In the genomic region with DNA sequence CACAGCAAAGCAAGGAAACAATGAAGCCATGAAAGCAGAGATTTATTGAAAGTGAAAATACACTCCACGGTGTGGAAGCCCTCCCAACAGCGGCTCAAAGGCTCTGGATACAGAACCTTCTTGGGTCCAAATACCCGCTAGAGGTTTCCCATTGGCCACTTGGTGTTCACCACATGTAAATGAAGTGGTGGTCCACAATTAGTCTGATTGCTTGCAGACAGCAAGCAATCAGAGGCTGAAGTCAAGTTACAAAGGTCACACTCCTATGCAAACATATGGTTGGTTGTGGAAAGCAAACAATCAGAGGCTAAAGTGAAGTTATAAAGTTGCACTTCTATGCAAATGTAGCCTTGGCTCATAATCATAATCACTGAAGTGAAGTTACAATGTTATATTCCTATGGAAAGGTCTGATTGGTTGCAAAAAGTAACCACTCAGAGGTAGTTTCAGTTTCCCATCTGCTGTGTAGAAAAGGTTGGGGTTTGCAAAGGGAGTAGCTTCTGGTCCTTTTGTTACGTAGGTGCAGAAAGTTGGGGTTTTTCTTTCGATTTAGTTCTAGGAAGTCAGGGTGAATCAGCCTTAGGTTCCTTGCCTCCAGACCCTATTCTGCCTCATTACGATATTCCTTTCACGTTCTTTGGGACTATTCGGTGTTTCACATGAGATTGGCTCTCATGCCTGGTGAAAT, we compare ENCODE assay signal across 8 cellular contexts. TPM values are rescaled to one million over a fixed set of nuclear protein-coding genes. Genes with fewer than 3 reads are reported as not detected.
DNase-seq lines count a peak whose midpoint lies in the region; ATAC-seq and TF ChIP-seq lines count a peak whose summit lies in the region.

No MANE protein-coding gene starts in this region.

- ATAC-seq in GM21390 (IDR thresholded peaks at IDR 0.05; ENCODE audit: unreplicated experiment) (peak; percentile 94), IMR-90 (ENCODE audit: low read depth) (no peak)

- dilution Hi-C loops in IMR-90 (cut with HindIII; ENCODE audit: low sequenced_read_pairs, unreplicated experiment): no loop called here

- TF ChIP-seq CTCF in GM10248 (IDR thresholded peaks at IDR 0.05; ENCODE audit: control extremely low read depth, extremely low read depth, low read depth, missing control alignments) (no peak), IMR-90 (conservative IDR thresholded peaks at IDR 0.05; ENCODE audit: low read depth, low read length) (no peak), prostate gland (IDR thresholded peaks at IDR 0.05) (no peak)

- no peaks in the 10 kb centered on the region for H3K36me3 ChIP-seq in IMR-90 (ENCODE audit: control insufficient read depth, insufficient read depth, low read length)
- no peaks in the 10 kb centered on the region for H3K36me3 ChIP-seq in prostate gland

- H3K79me1 ChIP-seq in IMR-90 (ENCODE audit: low read depth in 1 of 2, low read length in 2 of 2): no peaks in the 10 kb centered on the region

- no peak overlapping the region for H3K14ac ChIP-seq in IMR-90 (replicated peaks; ENCODE audit: low read depth, low read length)

- H3K18ac ChIP-seq in IMR-90 (ENCODE audit: low read depth, low read length): no peak overlapping the region

- no TSS peak for BruUV-seq in IMR-90 (replicated peaks; lab: Mats Ljungman, UMichigan)

- H3K9me3 ChIP-seq in IMR-90 (ENCODE audit: control insufficient read depth, insufficient read depth, low read length) (no peaks in the 10 kb centered on the region), prostate gland (no peaks in the 10 kb centered on the region)

- intact Hi-C loops in IMR-90 (cut with micrococcal nuclease) (no loop called here), prostate gland (cut with DNase I) (no loop called here)

- H4K91ac ChIP-seq in IMR-90 (ENCODE audit: insufficient read depth, low read depth, low read length): no peak overlapping the region

- H2AFZ ChIP-seq in IMR-90 (replicated peaks; ENCODE audit: low read length, poor library complexity): no peak overlapping the region

- no peak for TF ChIP-seq RAD21 in IMR-90 (IDR thresholded peaks at IDR 0.05; ENCODE audit: low read length)

- H3K9me1 ChIP-seq in IMR-90 (ENCODE audit: insufficient read depth, low read length): no peaks in the 10 kb centered on the region

- H3K23ac ChIP-seq in IMR-90 (ENCODE audit: low read depth, low read length): no peak overlapping the region

- no peak overlapping the region for H3K4ac ChIP-seq in IMR-90 (ENCODE audit: low read depth, low read length)

- H3K27me3 ChIP-seq in IMR-90 (ENCODE audit: control insufficient read depth, insufficient read depth, low read length) (no peaks in the 10 kb centered on the region; the same call in none of the 2 replicates), prostate gland (replicated peaks; ENCODE audit: insufficient read depth) (no peaks in the 10 kb centered on the region)

- no peak overlapping the region for H2AK9ac ChIP-seq in IMR-90 (replicated peaks; ENCODE audit: low read depth, low read length, poor library complexity)

- H3K4me3 ChIP-seq in IMR-90 (ENCODE audit: insufficient read depth, low read depth, low read length) (no peak overlapping the region), prostate gland (no peak overlapping the region)

- H2BK5ac ChIP-seq in IMR-90 (ENCODE audit: low read depth, low read length, poor library complexity, severe bottlenecking): no peak overlapping the region

- in situ Hi-C loops in IMR-90 (cut with MboI; ENCODE audit: low sequenced_read_pairs): no loop called here

- H3K4me1 ChIP-seq in IMR-90 (ENCODE audit: control insufficient read depth, insufficient read depth, low read length) (no peaks in the 10 kb centered on the region), prostate gland (replicated peaks) (no peaks in the 10 kb centered on the region)

- TF ChIP-seq POLR2A in IMR-90 (IDR thresholded peaks at IDR 0.05; ENCODE audit: low read depth, low read length) (no peak), prostate gland (IDR thresholded peaks at IDR 0.05) (no peak)

- peak; percentile 60 for DNase-seq in GM10248 (ENCODE audit: extremely low spot score)
- no peak for DNase-seq in IMR-90
- DNase-seq in central memory CD4-positive, alpha-beta T cell: peak; percentile 79
- DNase-seq in NCI-H446 (lab: John Stamatoyannopoulos, UW): no peak
- DNase-seq in prostate gland (ENCODE audit: low spot score): no peak
- DNase-seq in cerebellum (ENCODE audit: low spot score): no peak
- no peak for DNase-seq in D341Med (ENCODE audit: low spot score)

- no peak overlapping the region for H4K5ac ChIP-seq in IMR-90 (ENCODE audit: low read depth, low read length)

- no peak overlapping the region for H2BK120ac ChIP-seq in IMR-90 (ENCODE audit: low read depth, low read length)

- no peaks in the 10 kb centered on the region for H4K20me1 ChIP-seq in IMR-90 (ENCODE audit: insufficient read depth, low read length)

- 81% methylated on average over 3 of the region's 8 CpGs; no CpG with 5 or more reads in 1 of the 2 experiments for WGBS in IMR-90 (ENCODE audit: extremely low coverage in 2 of 2, insufficient read length in 1 of 2), 2 experiments
- WGBS in prostate gland: 79% methylated on average over 8 of the region's 8 CpGs

- no peak overlapping the region for H2BK20ac ChIP-seq in IMR-90 (ENCODE audit: low read depth, low read length)

- peak overlapping the region; percentile 2; the same call in 1 of the 2 replicates for H3K4me2 ChIP-seq in IMR-90 (ENCODE audit: low read depth, low read length)

- CTCF ChIA-PET in GM10248 (lab: Yijun Ruan, JAX): interaction anchor here (0.9 to 1.7 kb wide), 6 partner anchors 11 to 180 kb away, joined by 3 to 5 read pairs (median 3); no protein-coding TSS in a partner anchor
- CTCF ChIA-PET in IMR-90 (lab: Yijun Ruan, JAX): no interaction called here

- H2BK15ac ChIP-seq in IMR-90 (ENCODE audit: low read depth, low read length): no peak overlapping the region

- no peak overlapping the region for H4K8ac ChIP-seq in IMR-90 (ENCODE audit: low read depth in 2 of 2, low read length in 2 of 2)

- no peak overlapping the region for H2AK5ac ChIP-seq in IMR-90 (ENCODE audit: low read depth, low read length)

- H3K27ac ChIP-seq in IMR-90 (ENCODE audit: insufficient read depth, low read length) (no peak overlapping the region), prostate gland (no peak overlapping the region)

- H3K56ac ChIP-seq in IMR-90 (ENCODE audit: extremely low read depth, insufficient read depth, low read length): no peak overlapping the region

- POLR2A ChIA-PET in GM10248 (lab: Yijun Ruan, JAX): interaction anchor here (0.5 kb wide), 1 partner anchor 115 kb away, joined by 4 read pairs; no protein-coding TSS in a partner anchor
- POLR2A ChIA-PET in IMR-90 (lab: Charles Lee; ENCODE audit: unreplicated experiment): no interaction called here

- no peak overlapping the region for H3K9ac ChIP-seq in IMR-90 (ENCODE audit: low read depth, low read length)

TF ChIP-seq in IMR-90, 13 proteins besides CTCF, POLR2A, EP300 and RAD21:
- TF ChIP-seq MAZ (IDR thresholded peaks at IDR 0.05; ENCODE audit: borderline replicate concordance, low read depth, low read length): no peak

RNA-seq across cellular contexts. Expression of a gene that starts 36.8 kb away (rescaled TPM):
- total RNA-seq in IMR-90 (2012; rRNA removed): 33.3 and 39.8 TPM in 2 replicates
- 9.5 and 10.6 TPM in 2 replicates for polyA plus RNA-seq in IMR-90 (2012; rRNA removed)
- 2.1 and 2.5 TPM in 2 replicates for polyA plus RNA-seq in IMR-90 (2012; cell fraction: cytosol; rRNA removed)
- 1.8 and 10.8 TPM in 2 replicates for polyA plus RNA-seq in IMR-90 (2012; cell fraction: nucleus; rRNA removed; ENCODE audit: low replicate concordance)
- 10 to 100 TPM; 10.4 to 31.5 TPM for total RNA-seq in prostate gland
- total RNA-seq in cerebellum: 86.9 TPM

Comparison
In these comparisons a context has a peak if more than half of its experiments do, and no peak if none do; other contexts are left out.
1. DNase-seq: peak in GM10248 (single experiment) and central memory CD4-positive, alpha-beta T cell (single experiment); none in IMR-90 (single experiment), NCI-H446 (0 of 2), prostate gland (single experiment), cerebellum (single experiment) and D341Med (single experiment).